In the genomic region with DNA sequence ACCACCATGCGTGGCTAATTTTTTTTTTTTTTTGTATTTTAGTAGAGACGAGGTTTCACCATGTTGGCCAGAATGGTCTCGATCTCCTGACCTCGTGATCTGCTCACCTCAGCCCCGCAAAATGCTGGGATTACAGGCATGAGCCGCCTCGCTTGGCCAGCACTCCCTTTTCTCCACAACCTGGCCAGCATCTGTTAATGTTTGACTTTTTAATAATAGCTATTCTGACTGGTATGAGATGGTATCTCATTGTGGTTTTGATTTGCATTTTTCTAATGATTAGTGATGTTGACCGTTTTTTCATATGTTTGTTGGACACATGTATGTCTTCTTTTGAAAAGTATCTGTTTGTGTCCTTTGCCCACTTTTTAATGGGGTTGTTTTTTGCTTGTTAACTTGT, we compare ENCODE assay signal across 11 cellular contexts. TPM values are rescaled to one million over a fixed set of nuclear protein-coding genes. Genes with fewer than 3 reads are reported as not detected.
A peak's percentile ranks its signal among the peaks of the same experiment; 100 is the strongest.
DNase-seq lines count a peak whose midpoint lies in the region; ATAC-seq, FAIRE-seq and TF ChIP-seq lines count a peak whose summit lies in the region.
"Not testable (repeated sequence)": the region's sequence is repeated elsewhere in the genome, so short reads cannot be mapped to it uniquely, and the experiment has no call there.
"Had no signal": no experiment of that assay in that cellular context is flagged by ENCODE, and none has a peak within 500 bp of the region (broad histone marks: within the 10 kb centered on the region; RNA-seq: fewer than 3 reads in every experiment).

No MANE protein-coding gene starts in this region.

- not testable (repeated sequence) for TF ChIP-seq EP300 in GM12878 (IDR thresholded peaks at IDR 0.05; ENCODE audit: borderline replicate concordance in 1 of 2, control insufficient read depth in 1 of 2, low read depth in 2 of 2, low read length in 2 of 2)

- not testable (repeated sequence) for H3K9ac ChIP-seq in GM12878 (ENCODE audit: control insufficient read depth, insufficient read depth, low read length)
- peak overlapping the region; percentile 62 for H3K9ac ChIP-seq in mesenchymal stem cell (ENCODE audit: low read length)

- H3K36me3 Mint-ChIP-seq in progenitor cell of endocrine pancreas (ENCODE audit: insufficient read depth); type B pancreatic cell: not testable (repeated sequence)

- H4K8ac ChIP-seq in mesenchymal stem cell (ENCODE audit: low read length) = not testable (repeated sequence)

- FAIRE-seq in GM12878 (lab: Jason Lieb, UNC) = not testable (repeated sequence)

- H3K27me3 Mint-ChIP-seq in progenitor cell of endocrine pancreas, type B pancreatic cell: not testable (repeated sequence)

- H2BK120ac ChIP-seq in mesenchymal stem cell (ENCODE audit: low read depth, low read length) = not testable (repeated sequence)

- CTCF ChIA-PET in RWPE1 (lab: Yijun Ruan, JAX) = interaction anchor here (0.6 kb wide), 1 partner anchor 321 kb away, joined by 3 read pairs; no protein-coding TSS in a partner anchor
- CTCF ChIA-PET in GM12878 (lab: Yijun Ruan, JAX) = interaction anchor here (1.4 kb wide), 1 partner anchor 81 kb away, joined by 5 read pairs; no protein-coding TSS in a partner anchor

- peak overlapping the region; percentile 100 for H3K27ac ChIP-seq in RWPE1
- not testable (repeated sequence) for H3K27ac ChIP-seq in GM12878 (ENCODE audit: control insufficient read depth, insufficient read depth); mesenchymal stem cell (ENCODE audit: low read length, poor library complexity, severe bottlenecking)

- 57% methylated on average over 8 of the region's 8 CpGs for WGBS in GM12878 (ENCODE audit: insufficient coverage, insufficient replicate concordance, low lambda C conversion rate, missing lambda C conversion rate)
- WGBS in mesenchymal stem cell = 88% methylated on average over 8 of the region's 8 CpGs

- not testable (repeated sequence) for H3K18ac ChIP-seq in mesenchymal stem cell (ENCODE audit: low read depth in 1 of 2, low read length in 2 of 2)

- not testable (repeated sequence) for H3K79me2 ChIP-seq in GM12878 (ENCODE audit: control insufficient read depth, insufficient read depth, low read length)

- H3K23ac ChIP-seq in mesenchymal stem cell (ENCODE audit: low read length in 2 of 2) = not testable (repeated sequence)

- RAD21 ChIA-PET in GM12878 (lab: Charles Lee; ENCODE audit: unreplicated experiment) = interaction anchor here (0.7 kb wide), 1 partner anchor 92 kb away, joined by 3 read pairs; no protein-coding TSS in a partner anchor

- H3K4me3 Mint-ChIP-seq in progenitor cell of endocrine pancreas (ENCODE audit: low read depth) (peak overlapping the region; percentile 22), type B pancreatic cell (peak overlapping the region; percentile 67)

- H3K4me1 Mint-ChIP-seq in progenitor cell of endocrine pancreas (ENCODE audit: low read depth) (peaks cover 52% of the 10 kb centered on the region), type B pancreatic cell (ENCODE audit: unreplicated experiment) (peaks cover 63% of the 10 kb centered on the region)

- not testable (repeated sequence) for H3K36me3 ChIP-seq in GM12878 (ENCODE audit: control insufficient read depth in 2 of 2, insufficient read depth in 2 of 2, low read length in 1 of 2)
- peaks cover 8 to 14% of the 10 kb centered on the region in 2 experiments for H3K36me3 ChIP-seq in mesenchymal stem cell (ENCODE audit: control insufficient read depth in 1 of 2, insufficient read depth in 2 of 2, low read depth in 1 of 2, low read length in 2 of 2)

- SMC1A ChIA-PET in GM12878 (lab: Charles Lee; ENCODE audit: uncharacterized antibody, unreplicated experiment) = interaction anchor here (0.6 to 1.4 kb wide), 4 partner anchors 16 to 54 kb away, joined by 3 to 5 read pairs (median 4); no protein-coding TSS in a partner anchor

- not testable (repeated sequence) for H3K9me3 ChIP-seq in GM12878 (replicated peaks; ENCODE audit: control insufficient read depth, insufficient read depth, low read length); mesenchymal stem cell (ENCODE audit: control insufficient read depth, low read length)

- peak; percentile 28 for ATAC-seq in GM12878

- H4K91ac ChIP-seq in mesenchymal stem cell (ENCODE audit: low read length) = not testable (repeated sequence)

- DNase-seq in EH (ENCODE audit: low read depth) (peak; percentile 54), HT-29 (ENCODE audit: low spot score) (peak; percentile 70), fibroblast of mammary gland (ENCODE audit: low read depth) (peak; percentile 52)
- DNase-seq in RWPE1 (ENCODE audit: low spot score); GM12878 (ENCODE audit: low read depth, low spot score); mesenchymal stem cell; progenitor cell of endocrine pancreas (ENCODE audit: low spot score, unreplicated experiment); type B pancreatic cell (ENCODE audit: extremely low spot score, unreplicated experiment): not testable (repeated sequence)

- not testable (repeated sequence) for H2AFZ ChIP-seq in GM12878 (ENCODE audit: control insufficient read depth, low read depth, low read length); mesenchymal stem cell (ENCODE audit: low read depth, low read length)

- not testable (repeated sequence) for H3K27me3 ChIP-seq in GM12878 (replicated peaks in 1 of 2; ENCODE audit: control insufficient read depth in 2 of 2, insufficient read depth in 2 of 2, low read length in 1 of 2); mesenchymal stem cell (ENCODE audit: control insufficient read depth in 1 of 2, insufficient read depth in 1 of 2, low read length in 2 of 2)

- H2BK12ac ChIP-seq in mesenchymal stem cell (ENCODE audit: low read length in 2 of 2) = not testable (repeated sequence)

- not testable (repeated sequence) for TF ChIP-seq POLR2A in GM12878 (IDR thresholded peaks at IDR 0.05; ENCODE audit: low read depth, low read length)

- not testable (repeated sequence) for H3K4ac ChIP-seq in mesenchymal stem cell (ENCODE audit: low read depth in 1 of 2, low read length in 2 of 2)

- H4K20me1 ChIP-seq in GM12878 (ENCODE audit: control insufficient read depth, insufficient read depth) = not testable (repeated sequence)

- not testable (repeated sequence) for H3K4me3 ChIP-seq in GM12878; fibroblast of mammary gland (ENCODE audit: control insufficient read depth, low read depth, low read length); mesenchymal stem cell (ENCODE audit: insufficient read depth in 1 of 2, low read depth in 1 of 2, low read length in 2 of 2)

- not testable (repeated sequence) for H2BK15ac ChIP-seq in mesenchymal stem cell (ENCODE audit: low read depth, poor library complexity, severe bottlenecking)

- H3K9me3 Mint-ChIP-seq in progenitor cell of endocrine pancreas (ENCODE audit: low read depth); type B pancreatic cell: not testable (repeated sequence)

- POLR2A ChIA-PET in RWPE1 (lab: Yijun Ruan, JAX; ENCODE audit: low non-redundant PET) = not testable (repeated sequence)
- POLR2A ChIA-PET in GM12878 (lab: Charles Lee) = interaction anchor here (0.6 to 0.7 kb wide), 2 partner anchors 12 to 59 kb away, joined by 3 read pairs; no protein-coding TSS in a partner anchor

- H3K27ac Mint-ChIP-seq in progenitor cell of endocrine pancreas = peak overlapping the region; percentile 91
- peak overlapping the region; percentile 52 for H3K27ac Mint-ChIP-seq in type B pancreatic cell

- H3K4me2 ChIP-seq in GM12878 (ENCODE audit: control insufficient read depth, insufficient read depth); mesenchymal stem cell (ENCODE audit: low read length, poor library complexity, severe bottlenecking): not testable (repeated sequence)

- not testable (repeated sequence) for H2BK5ac ChIP-seq in mesenchymal stem cell (ENCODE audit: low read depth, low read length, poor library complexity, severe bottlenecking)

- not testable (repeated sequence) for BruUV-seq in GM12878 (replicated peaks; lab: Mats Ljungman, UMichigan)

- H2AK5ac ChIP-seq in mesenchymal stem cell (ENCODE audit: low read length, severe bottlenecking) = not testable (repeated sequence)

- TF ChIP-seq CTCF in RWPE1 (conservative IDR thresholded peaks at IDR 0.05; ENCODE audit: low read depth); GM12878 (IDR thresholded peaks at IDR 0.05 in 2 of 3, conservative IDR thresholded peaks at IDR 0.05 in 1 of 3; ENCODE audit: control insufficient read depth in 2 of 3, extremely low read depth in 1 of 3, insufficient read depth in 1 of 3, low read depth in 3 of 3, low read length in 3 of 3); fibroblast of mammary gland (conservative IDR thresholded peaks at IDR 0.05; ENCODE audit: control insufficient read depth, insufficient read depth, low read depth, low read length); progenitor cell of endocrine pancreas (IDR thresholded peaks at IDR 0.05; ENCODE audit: unreplicated experiment); type B pancreatic cell (conservative IDR thresholded peaks at IDR 0.05): not testable (repeated sequence)

- not testable (repeated sequence) for H3K14ac ChIP-seq in mesenchymal stem cell (ENCODE audit: low read length in 2 of 2)

- H3K79me1 ChIP-seq in mesenchymal stem cell (replicated peaks; ENCODE audit: low read length, poor library complexity, severe bottlenecking) = peaks cover 32% of the 10 kb centered on the region

- not testable (repeated sequence) for TF ChIP-seq RAD21 in GM12878 (IDR thresholded peaks at IDR 0.05; ENCODE audit: insufficient read depth, low read depth, low read length)

- in situ Hi-C loops in GM12878 (cut with MboI) = not testable (repeated sequence)

- intact Hi-C loops in GM12878 (cut with micrococcal nuclease; ENCODE audit: unreplicated experiment) = not testable (repeated sequence)

- H3K4me1 ChIP-seq in GM12878 (ENCODE audit: control insufficient read depth, insufficient read depth, low read length) = not testable (repeated sequence)
- peaks cover 57% of the 10 kb centered on the region for H3K4me1 ChIP-seq in mesenchymal stem cell (ENCODE audit: control insufficient read depth, insufficient read depth, low read depth, low read length)

RNA-seq across cellular contexts. Expression of gene CHST3, which starts 3.8 kb away (rescaled TPM):
- total RNA-seq in HT-29 (2014; rRNA removed; shearing (Covaris generic)) = 12.3 and 14.1 TPM in 2 replicates
- 0.81 and 1.5 TPM in 2 replicates for total RNA-seq in GM12878 (2013; cell fraction: nucleolus; rRNA removed)
- 0.11 and 0.16 TPM in 2 replicates for total RNA-seq in GM12878 (2014; rRNA removed)
- 0.04 and 0.05 TPM in 2 replicates for total RNA-seq in GM12878 (2014; rRNA removed; fragmentation: Illumina TruSeq; extraction: Trizol)
- 0.13 and 0.15 TPM in 2 replicates for total RNA-seq in GM12878 (2021)
- polyA plus RNA-seq in GM12878 (2011; ENCODE audit: low read depth) = 0.03 TPM
- 0.36 and 0.50 TPM in 2 replicates for polyA plus RNA-seq in GM12878 (2011; rRNA removed)
- 0.50 and 0.57 TPM in 2 replicates for polyA plus RNA-seq in GM12878 (2011; cell fraction: cytosol; rRNA removed)
- polyA plus RNA-seq in GM12878 (2011; cell fraction: nucleus; rRNA removed) = 0.53 and 0.60 TPM in 2 replicates
- polyA plus RNA-seq in GM12878 (2012) = 0.03 and 0.04 TPM in 2 replicates
- 0.03 TPM in 1 of 2 replicates, not detected in the other for polyA plus RNA-seq in GM12878 (2014; fragmentation: Illumina TruSeq; extraction: Trizol)
- polyA plus RNA-seq in GM12878 (2014; fragmentation: Nextera tagmentation; extraction: Ambion mirVana) = under 1 TPM in 1 of 2 experiments, not detected in 1; 0.04 TPM
- 0.06 TPM in 2 replicates for polyA plus RNA-seq in GM12878 (2014; rRNA removed)
- polyA plus RNA-seq in GM12878 (2016; fragmentation: Nextera tagmentation; extraction: Ambion mirVana) = under 1 TPM in 1 of 2 experiments, not detected in 1; 0.04 TPM
- polyA minus RNA-seq in GM12878 (2011; rRNA and poly(A)+ RNA removed) = 0.98 and 1.1 TPM in 2 replicates
- 0.27 and 0.42 TPM in 2 replicates for polyA minus RNA-seq in GM12878 (2011; cell fraction: cytosol; rRNA and poly(A)+ RNA removed)
- 0.36 and 0.48 TPM in 2 replicates for polyA minus RNA-seq in GM12878 (2011; cell fraction: nucleus; rRNA and poly(A)+ RNA removed)
- polyA plus RNA-seq in mesenchymal stem cell (2013, experiment 1 of 2) = 14.6 TPM
- 14.4 TPM for polyA plus RNA-seq in mesenchymal stem cell (2013, experiment 2 of 2)
- 12.9 and 14.1 TPM in 2 replicates for total RNA-seq in progenitor cell of endocrine pancreas
- total RNA-seq in type B pancreatic cell (ENCODE audit: low replicate concordance) = 11.8 and 21.7 TPM in 2 replicates
- total RNA-seq: B cell; CD4-positive, CD25-positive, alpha-beta regulatory T cell; OCI-LY7 had no signal
- polyA plus RNA-seq: CD4-positive, CD25-positive, alpha-beta regulatory T cell had no signal
